15 cellular contexts compared by ENCODE assay signal in genomic region chr2:206423147-206423546, GRCh38. TPM values are rescaled to one million over a fixed set of nuclear protein-coding genes. Genes with fewer than 3 reads are reported as not detected.
DNase-seq lines count a peak whose midpoint lies in the region; ATAC-seq and FAIRE-seq lines count a peak whose summit lies in the region.
"Had no signal": no experiment of that assay in that cellular context is flagged by ENCODE, and none has a peak within 500 bp of the region (broad histone marks: within the 10 kb centered on the region; RNA-seq: fewer than 3 reads in every experiment).

No MANE protein-coding gene starts in this region.

- H3K9ac ChIP-seq in Karpas-422 (ENCODE audit: low read length): no peak overlapping the region

- 0 out of 2 replicates have a peak, but pooled peaks cover 4% of the 10 kb centered on the region for H3K27me3 ChIP-seq in Karpas-422 (ENCODE audit: low read length)
- H3K27me3 ChIP-seq: cardiac muscle cell had no signal

- DNase-seq in SIG-M5 treated with dmso at 0.1 percent for 504 hours (lab: John Stamatoyannopoulos, UW; ENCODE audit: unreplicated experiment) (peak; percentile 17), SIG-M5 (lab: John Stamatoyannopoulos, UW) (no peak), Karpas-422 (peak; percentile 71), astrocyte of the hippocampus (ENCODE audit: low read depth, low spot score) (peak; percentile 8), urothelium cell line (ENCODE audit: low spot score) (peak; percentile 25), NK-92 (lab: John Stamatoyannopoulos, UW; ENCODE audit: unreplicated experiment) (no peak), UCSD-AML1 (lab: John Stamatoyannopoulos, UW; ENCODE audit: unreplicated experiment) (no peak)
- DNase-seq: foreskin melanocyte; left ventricle myocardium superior; NCI-H1694 treated with DMSO at 0.1 percent for 48 hours; stimulated activated naive CD4-positive, alpha-beta T cell had no signal

- no peak overlapping the region for H3K4me3 ChIP-seq in Karpas-422 (ENCODE audit: low read length)
- H3K4me3 ChIP-seq: cardiac muscle cell had no signal

- no peaks in the 10 kb centered on the region for H3K9me2 ChIP-seq in Karpas-422 (replicated peaks; ENCODE audit: insufficient read depth, low read length)

- no peak overlapping the region for H3K4me2 ChIP-seq in Karpas-422 (ENCODE audit: low read depth, low read length, poor library complexity, severe bottlenecking)

- H3K36me3 ChIP-seq in Karpas-422 (ENCODE audit: insufficient read depth, low read length): no peaks in the 10 kb centered on the region
- H3K36me3 ChIP-seq: cardiac muscle cell had no signal

- ATAC-seq in HG03571 (IDR thresholded peaks at IDR 0.05; ENCODE audit: unreplicated experiment): no peak
- ATAC-seq: activated CD4-positive, CD25-positive, alpha-beta regulatory T cell treated with anti-CD3 and anti-CD28 coated beads, Interleukin-2, amount 50 U/mL, for 24 hours; left ventricle myocardium superior had no signal

- H2AFZ ChIP-seq in Karpas-422 (ENCODE audit: low read length): no peak overlapping the region

- H3K27ac ChIP-seq in Karpas-422 (ENCODE audit: low read length): no peak overlapping the region
- H3K27ac ChIP-seq: cardiac muscle cell, HL-60 had no signal

- H3K4me1 ChIP-seq in Karpas-422 (ENCODE audit: low read length): no peaks in the 10 kb centered on the region

- H3K79me2 ChIP-seq in Karpas-422 (ENCODE audit: low read length): no peaks in the 10 kb centered on the region

- H3K9me3 ChIP-seq in Karpas-422 (ENCODE audit: low read length): peaks cover 5% of the 10 kb centered on the region; the same call in 1 of the 2 replicates

- H4K20me1 ChIP-seq in Karpas-422 (ENCODE audit: insufficient read depth, low read depth, low read length): no peaks in the 10 kb centered on the region

- no peak for FAIRE-seq in urothelium cell line (lab: Jason Lieb, UNC)

RNA-seq across cellular contexts. Expression of gene ADAM23, which starts 20.2 kb away (rescaled TPM):
- total RNA-seq in Karpas-422 (2014; rRNA removed; shearing (Covaris generic); ENCODE audit: low replicate concordance): not detected in 2 replicates

Comparison
In these comparisons a context has a peak if more than half of its experiments do, and no peak if none do; other contexts are left out.
1. DNase-seq: peak in SIG-M5 treated with dmso at 0.1 percent for 504 hours (single experiment), Karpas-422 (single experiment), astrocyte of the hippocampus (single experiment) and urothelium cell line (single experiment); none in SIG-M5 (single experiment), NK-92 (single experiment) and UCSD-AML1 (single experiment).